Comparison of ENCODE assay signal across 24 cellular contexts in the genomic region with DNA sequence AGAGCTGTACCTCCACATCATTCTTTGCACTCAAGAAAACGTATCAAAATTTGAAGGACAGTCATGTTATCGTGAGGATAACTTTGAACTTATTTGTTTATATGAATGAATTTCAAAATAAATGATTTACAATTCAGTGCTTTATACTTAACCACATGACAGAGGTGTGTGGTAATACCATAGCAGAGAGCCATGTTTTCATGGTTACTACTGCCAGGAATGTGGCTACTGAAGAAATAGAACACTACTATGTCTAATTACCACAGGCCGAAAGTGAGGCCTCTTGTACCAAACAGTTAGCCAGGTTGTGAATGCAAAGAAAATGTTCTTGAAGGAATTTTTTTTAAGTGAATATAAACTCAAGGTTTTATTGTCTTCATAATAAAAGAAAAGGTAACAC. TPM values are rescaled to one million over a fixed set of nuclear protein-coding genes. Genes with fewer than 3 reads are reported as not detected.
A peak's percentile ranks its signal among the peaks of the same experiment; 100 is the strongest.
DNase-seq lines count a peak whose midpoint lies in the region; ATAC-seq, FAIRE-seq and TF ChIP-seq lines count a peak whose summit lies in the region.
"Had no signal": no experiment of that assay in that cellular context is flagged by ENCODE, and none has a peak within 500 bp of the region (broad histone marks: within the 10 kb centered on the region; RNA-seq: fewer than 3 reads in every experiment).

No MANE protein-coding gene starts in this region.

- H3K9me3 Mint-ChIP-seq in CD4-positive, alpha-beta T cell = no peaks in the 10 kb centered on the region
- H3K9me3 Mint-ChIP-seq: activated T-cell treated with anti-CD3 and anti-CD28 coated beads, Interleukin-2, amount 50 U/mL, for 72 hours; WTC11 had no signal

- H3K27me3 Mint-ChIP-seq in CD4-positive, alpha-beta T cell = no peaks in the 10 kb centered on the region
- H3K27me3 Mint-ChIP-seq: T-helper 17 cell had no signal

- H3K4me3 ChIP-seq in pancreas (no peak overlapping the region), OCI-LY7 (ENCODE audit: low read depth, low read length, poor library complexity, severe bottlenecking) (no peak overlapping the region)
- H3K4me3 ChIP-seq: ovary, vagina had no signal

- WGBS in pancreas, 2 donors = 59 to 77% methylated on average over 3 of the region's 3 CpGs

- no peaks in the 10 kb centered on the region for H3K27me3 ChIP-seq in CD4-positive, alpha-beta T cell (ENCODE audit: control insufficient read depth, insufficient read depth, low read length)
- H3K27me3 ChIP-seq in pancreas = no peaks in the 10 kb centered on the region
- H3K27me3 ChIP-seq: foreskin keratinocyte, ovary, vagina had no signal

- ATAC-seq in CD4-positive, alpha-beta T cell (ENCODE audit: poor library complexity) = no peak
- ATAC-seq in pancreas = peak in 3 of 4 donors; percentile 32 to 55 (median 43)
- ATAC-seq in esophagus mucosa = no peak
- ATAC-seq: activated CD8-positive, alpha-beta T cell treated with anti-CD3 and anti-CD28 coated beads, Interleukin-2, amount 10 ng/mL, durations not matched to agents 7 days and 5 days; activated T-cell treated with anti-CD3 and anti-CD28 coated beads, Interleukin-2, amount 50 U/mL, for 72 hours; foreskin keratinocyte; left ventricle myocardium superior; T-helper 17 cell; WTC11 had no signal

- H3K4me1 ChIP-seq in pancreas (no peaks in the 10 kb centered on the region), OCI-LY7 (ENCODE audit: insufficient read depth, low read length, poor library complexity, severe bottlenecking) (no peaks in the 10 kb centered on the region)
- H3K4me1 ChIP-seq: foreskin keratinocyte had no signal

- TF ChIP-seq CTCF in CD4-positive, alpha-beta T cell (IDR thresholded peaks at IDR 0.05) = no peak
- TF ChIP-seq CTCF in pancreas (IDR thresholded peaks at IDR 0.05) (no peak), OCI-LY7 (conservative IDR thresholded peaks at IDR 0.05; ENCODE audit: low read length) (no peak)

- peaks cover 58% of the 10 kb centered on the region for H3K36me3 Mint-ChIP-seq in CD4-positive, alpha-beta T cell (ENCODE audit: low read depth)
- H3K36me3 Mint-ChIP-seq: WTC11 had no signal

- no peak for FAIRE-seq in pancreas (lab: Jason Lieb, UNC)
- FAIRE-seq: D721Med, GM12891, small intestine had no signal

- H2AFZ ChIP-seq in OCI-LY7 (ENCODE audit: low read length) = no peak overlapping the region

- H3K36me3 ChIP-seq in pancreas = no peaks in the 10 kb centered on the region
- H3K36me3 ChIP-seq in OCI-LY7 (ENCODE audit: insufficient read depth, low read length) = no peaks in the 10 kb centered on the region
- H3K36me3 ChIP-seq: ovary, vagina had no signal

- H3K9me3 ChIP-seq in CD4-positive, alpha-beta T cell (ENCODE audit: control insufficient read depth, low read length) = no peaks in the 10 kb centered on the region
- no peaks in the 10 kb centered on the region for H3K9me3 ChIP-seq in pancreas
- no peaks in the 10 kb centered on the region for H3K9me3 ChIP-seq in OCI-LY7 (ENCODE audit: low read length)
- H3K9me3 ChIP-seq: ovary, vagina had no signal

- BruUV-seq in OCI-LY7 (replicated peaks; lab: Mats Ljungman, UMichigan) = no TSS peak

- H3K9me2 ChIP-seq in OCI-LY7 (ENCODE audit: insufficient read depth, low read length) = no peaks in the 10 kb centered on the region

- DNase-seq in CD4-positive, alpha-beta T cell = no peak
- DNase-seq in LHCN-M2 (ENCODE audit: low read depth) (peak; percentile 44), fibroblast of gingiva (ENCODE audit: low read depth) (peak; percentile 79), pancreas (no peak), OCI-LY7 (ENCODE audit: low spot score) (no peak), HUDEP-2 (lab: John Stamatoyannopoulos, UW; ENCODE audit: unreplicated experiment in 76 of 76) (no peak)
- DNase-seq: activated CD8-positive, alpha-beta T cell treated with anti-CD3 and anti-CD28 coated beads, Interleukin-2, amount 10 ng/mL, durations not matched to agents 7 days and 5 days; activated T-cell treated with anti-CD3 and anti-CD28 coated beads, Interleukin-2, amount 50 U/mL, for 72 hours; cerebellar nuclear complex; effector CD8-positive, alpha-beta T cell; foreskin keratinocyte; KG1; left ventricle myocardium superior; NCI-H1105 treated with DMSO at 0.1 percent for 48 hours; OCI-M1; ovary; small intestine; stimulated activated CD4-positive, alpha-beta T cell treated with anti-CD3 and anti-CD28 coated beads, Interleukin-4, amount 100 ng/mL, for 4 hours; T-helper 17 cell had no signal

- no peaks in the 10 kb centered on the region for H4K20me1 ChIP-seq in OCI-LY7 (ENCODE audit: insufficient read depth, low read length)

- intact Hi-C loops in CD4-positive, alpha-beta T cell (cut with DNase I, micrococcal nuclease) = no loop called here
- intact Hi-C loops in pancreas (cut with DNase I) (no loop called here), OCI-LY7 (cut with micrococcal nuclease; ENCODE audit: unreplicated experiment) (no loop called here)

- H3K4me2 ChIP-seq in OCI-LY7 (ENCODE audit: low read length) = no peak overlapping the region

- CTCF ChIA-PET in CD4-positive, alpha-beta T cell (lab: Charles Lee) = interaction anchor here (1.2 to 1.4 kb wide), 4 partner anchors 14 to 130 kb away, joined by 3 to 5 read pairs (median 4); no protein-coding TSS in a partner anchor
- CTCF ChIA-PET in OCI-LY7 (lab: Charles Lee; ENCODE audit: unreplicated experiment) = no interaction called here

- H3K27ac ChIP-seq in CD4-positive, alpha-beta T cell (ENCODE audit: low read depth, low read length) = no peak overlapping the region
- H3K27ac ChIP-seq in pancreas = no peak overlapping the region
- no peak overlapping the region for H3K27ac ChIP-seq in OCI-LY7 (ENCODE audit: low read depth, low read length, poor library complexity, severe bottlenecking)
- H3K27ac ChIP-seq: foreskin keratinocyte, ovary, vagina had no signal

- H3K79me2 ChIP-seq in OCI-LY7 (ENCODE audit: insufficient read depth, low read depth, low read length) = no peaks in the 10 kb centered on the region

- peak overlapping the region; percentile 79 for H3K27ac Mint-ChIP-seq in CD4-positive, alpha-beta T cell
- H3K27ac Mint-ChIP-seq: activated CD8-positive, alpha-beta T cell treated with anti-CD3 and anti-CD28 coated beads, Interleukin-2, amount 10 ng/mL, durations not matched to agents 7 days and 5 days; WTC11 had no signal

- POLR2A ChIA-PET in CD4-positive, alpha-beta T cell (lab: Charles Lee) = interaction anchor here (0.8 kb wide), 1 partner anchor 10 kb away, joined by 4 read pairs; no protein-coding TSS in a partner anchor
- POLR2A ChIA-PET in OCI-LY7 (lab: Charles Lee) = interaction anchor here (0.6 kb wide), 1 partner anchor 74 kb away, joined by 3 read pairs; no protein-coding TSS in a partner anchor

- no peak overlapping the region for H3K4me3 Mint-ChIP-seq in CD4-positive, alpha-beta T cell
- H3K4me3 Mint-ChIP-seq: activated CD8-positive, alpha-beta T cell treated with anti-CD3 and anti-CD28 coated beads, Interleukin-2, amount 10 ng/mL, durations not matched to agents 7 days and 5 days; activated T-cell treated with anti-CD3 and anti-CD28 coated beads, Interleukin-2, amount 50 U/mL, for 72 hours; T-helper 17 cell; WTC11 had no signal

- H3K4me1 Mint-ChIP-seq in CD4-positive, alpha-beta T cell (ENCODE audit: low read depth) = peaks cover 86% of the 10 kb centered on the region

RNA-seq across cellular contexts. Expression of a gene that starts 49.2 kb away (rescaled TPM):
- 100 to 1,000 TPM; 201 to 208 TPM for total RNA-seq in CD4-positive, alpha-beta T cell
- total RNA-seq in LHCN-M2 (2014; rRNA removed) = 36.4 and 44.1 TPM in 2 replicates
- polyA plus RNA-seq in LHCN-M2 (2012) = 25.5 TPM
- 10 to 100 TPM; 26.3 to 45.1 (median 35.5) TPM for total RNA-seq in pancreas
- polyA plus RNA-seq in pancreas = 10 to 100 TPM; 20.6 to 27.8 TPM
- total RNA-seq in esophagus mucosa = 26.6 TPM
- 2.3 and 8.5 TPM in 2 replicates for total RNA-seq in OCI-LY7 (2014; rRNA removed; shearing (Covaris generic))
- total RNA-seq in OCI-LY7 (2022) = 8.3 and 8.7 TPM in 2 replicates

Comparison
In these comparisons a context has a peak if more than half of its experiments do, and no peak if none do; other contexts are left out.
1. ATAC-seq: peak in pancreas (3 of 4); none in CD4-positive, alpha-beta T cell (single experiment) and esophagus mucosa (single experiment).
2. DNase-seq: peak in LHCN-M2 (single experiment) and fibroblast of gingiva (single experiment); none in CD4-positive, alpha-beta T cell (0 of 10), pancreas (0 of 6), OCI-LY7 (single experiment) and HUDEP-2 (0 of 76).